17 cellular contexts compared by ENCODE assay signal in the genomic region with DNA sequence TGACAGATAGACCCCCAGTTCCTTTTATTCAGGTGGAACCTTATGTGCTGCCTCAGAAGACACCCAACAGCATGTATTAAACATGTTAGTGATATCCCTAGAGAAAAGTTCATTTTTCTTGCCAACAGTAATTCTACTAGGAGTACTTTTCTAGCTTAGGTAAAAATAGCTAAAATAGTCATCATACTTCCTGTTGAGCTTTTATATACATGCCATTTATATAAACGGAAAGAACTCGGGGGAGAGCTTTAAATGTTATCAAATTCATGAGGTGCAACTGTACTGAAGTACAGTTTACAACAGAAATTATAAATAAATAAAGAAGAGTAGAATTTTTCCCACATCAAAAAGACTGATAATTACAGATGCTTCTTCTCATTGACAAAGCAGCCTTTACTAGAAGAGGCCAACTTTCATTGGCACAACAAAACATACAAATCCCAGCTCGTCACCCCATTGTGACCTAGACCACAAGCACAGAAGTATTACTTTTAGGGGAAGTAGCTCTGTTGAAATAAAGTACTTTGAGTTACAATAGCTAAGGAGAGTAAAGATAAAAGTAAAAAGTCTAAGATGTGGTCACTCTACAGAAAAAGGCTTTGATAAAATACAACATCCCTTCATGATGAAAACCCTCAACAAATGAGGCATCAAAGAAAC. TPM values are rescaled to one million over a fixed set of nuclear protein-coding genes. Genes with fewer than 3 reads are reported as not detected.
"Had no signal": no experiment of that assay in that cellular context is flagged by ENCODE, and none has a peak within 500 bp of the region (broad histone marks: within the 10 kb centered on the region; RNA-seq: fewer than 3 reads in every experiment).

No MANE protein-coding gene starts in this region.

- H3K27ac ChIP-seq: epithelial cell of prostate, lower lobe of right lung, skin epidermis, thyroid gland, vagina had no signal

- H3K4me1 Mint-ChIP-seq: activated naive CD4-positive, alpha-beta T cell treated with anti-CD3 and anti-CD28 coated beads, Interleukin-2, amount 50 U/mL, for 24 hours; brain; central memory CD8-positive, alpha-beta T cell had no signal

- H3K9me3 Mint-ChIP-seq: activated naive CD4-positive, alpha-beta T cell treated with anti-CD3 and anti-CD28 coated beads, Interleukin-2, amount 50 U/mL, for 24 hours; central memory CD8-positive, alpha-beta T cell; dendritic cell treated with granulocyte-macrophage colony-stimulating factor and Interleukin-4, amounts not matched to agents 40 ng/mL and 50 ng/mL, for 4 days; effector memory CD8-positive, alpha-beta T cell had no signal

- H3K36me3 ChIP-seq: lower lobe of right lung, thyroid gland, vagina had no signal

- H3K36me3 Mint-ChIP-seq: activated naive CD4-positive, alpha-beta T cell treated with anti-CD3 and anti-CD28 coated beads, Interleukin-2, amount 50 U/mL, for 24 hours; brain; naive thymus-derived CD8-positive, alpha-beta T cell had no signal

- H3K4me3 ChIP-seq: lower lobe of right lung, skin epidermis, thyroid gland, vagina had no signal

- H3K27me3 Mint-ChIP-seq: dendritic cell treated with granulocyte-macrophage colony-stimulating factor and Interleukin-4, amounts not matched to agents 40 ng/mL and 50 ng/mL, for 4 days had no signal

- H3K4me1 ChIP-seq: thyroid gland, vagina had no signal

- H3K4me3 Mint-ChIP-seq: activated naive CD4-positive, alpha-beta T cell treated with anti-CD3 and anti-CD28 coated beads, Interleukin-2, amount 50 U/mL, for 24 hours; brain; central memory CD8-positive, alpha-beta T cell; dendritic cell treated with granulocyte-macrophage colony-stimulating factor and Interleukin-4, amounts not matched to agents 40 ng/mL and 50 ng/mL, for 4 days; effector memory CD8-positive, alpha-beta T cell; naive thymus-derived CD8-positive, alpha-beta T cell had no signal

- H3K27me3 ChIP-seq: thyroid gland, vagina had no signal

- H3K27ac Mint-ChIP-seq: activated naive CD4-positive, alpha-beta T cell treated with anti-CD3 and anti-CD28 coated beads, Interleukin-2, amount 50 U/mL, for 24 hours; brain; dendritic cell treated with granulocyte-macrophage colony-stimulating factor and Interleukin-4, amounts not matched to agents 40 ng/mL and 50 ng/mL, for 4 days; effector memory CD8-positive, alpha-beta T cell had no signal

- H3K9me3 ChIP-seq: lower lobe of right lung, thyroid gland, vagina had no signal

- DNase-seq: amniotic stem cell; effector memory CD8-positive, alpha-beta T cell; hypothalamus; left cardiac atrium; lower lobe of right lung; naive thymus-derived CD8-positive, alpha-beta T cell; posterior cingulate gyrus; thyroid gland had no signal

- ATAC-seq: activated CD4-positive, CD25-positive, alpha-beta regulatory T cell treated with anti-CD3 and anti-CD28 coated beads, Interleukin-2, amount 50 U/mL, for 24 hours; effector memory CD8-positive, alpha-beta T cell; left cardiac atrium; lower lobe of right lung; naive thymus-derived CD8-positive, alpha-beta T cell had no signal

RNA-seq across cellular contexts. Expression of gene POU2AF2, which starts 59.1 kb away (rescaled TPM):
- total RNA-seq: glomerular endothelial cell; left cardiac atrium; lower lobe of right lung; naive thymus-derived CD8-positive, alpha-beta T cell; thyroid gland; vagina had no signal
- polyA plus RNA-seq: naive thymus-derived CD8-positive, alpha-beta T cell had no signal
